Comparison of ENCODE assay signal across 8 cellular contexts in the genomic region with DNA sequence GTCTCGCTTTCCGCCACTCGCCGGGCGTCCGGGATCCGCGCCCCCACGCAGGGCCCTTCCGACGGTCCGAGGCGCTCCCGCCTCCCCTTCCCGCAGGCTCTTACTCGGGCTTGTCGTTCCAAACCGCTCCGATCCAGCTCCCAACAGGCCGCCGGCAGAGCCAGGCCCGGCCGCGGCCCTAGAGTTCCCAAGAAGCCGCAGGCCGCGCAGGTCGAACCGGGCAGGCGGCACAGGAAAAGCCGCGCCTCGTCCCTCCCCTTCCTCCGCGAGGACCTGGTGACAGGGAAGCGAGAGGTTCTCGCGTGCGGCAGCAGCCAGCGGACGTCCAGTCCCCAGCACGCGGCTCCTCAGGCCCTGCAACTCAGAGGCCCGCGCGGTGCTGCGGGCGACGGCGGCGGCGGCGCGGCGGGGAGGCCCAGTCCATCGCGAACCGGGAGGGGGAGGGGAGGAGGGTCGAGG. TPM values are rescaled to one million over a fixed set of nuclear protein-coding genes. Genes with fewer than 3 reads are reported as not detected.
DNase-seq lines count a peak whose midpoint lies in the region; ATAC-seq and TF ChIP-seq lines count a peak whose summit lies in the region.

No MANE protein-coding gene starts in this region.

- BruUV-seq in OCI-LY7 (replicated peaks; lab: Mats Ljungman, UMichigan): no TSS peak

- DNase-seq in HFF-Myc (ENCODE audit: extremely low read depth, low read depth) (no peak), OCI-LY7 (ENCODE audit: low spot score) (peak; percentile 85), naive B cell (no peak), G401 (ENCODE audit: low spot score) (no peak), COLO829 (ENCODE audit: low spot score) (no peak), EL (no peak)
- peak in 1 of 3 experiments; percentile 86 for DNase-seq in effector memory CD8-positive, alpha-beta T cell

- CTCF ChIA-PET in OCI-LY7 (lab: Charles Lee; ENCODE audit: unreplicated experiment): interaction anchor here (1.6 kb wide), 1 partner anchor 10 kb away, joined by 5 read pairs; no protein-coding TSS in a partner anchor

- H3K4me1 ChIP-seq in OCI-LY7 (ENCODE audit: insufficient read depth, low read length, poor library complexity, severe bottlenecking): peaks cover 23% of the 10 kb centered on the region

- H3K27ac ChIP-seq in OCI-LY7 (ENCODE audit: low read depth, low read length, poor library complexity, severe bottlenecking): peak overlapping the region; percentile 88

- H3K27ac Mint-ChIP-seq in effector memory CD8-positive, alpha-beta T cell: peak overlapping the region; percentile 99
- H3K27ac Mint-ChIP-seq in naive B cell: peak overlapping the region; percentile 91 to 99 (median 94)

- H3K79me2 ChIP-seq in OCI-LY7 (ENCODE audit: insufficient read depth, low read depth, low read length): peaks cover 46% of the 10 kb centered on the region

- no peaks in the 10 kb centered on the region for H3K9me3 Mint-ChIP-seq in effector memory CD8-positive, alpha-beta T cell
- H3K9me3 Mint-ChIP-seq in naive B cell: no peaks in the 10 kb centered on the region

- H2AFZ ChIP-seq in OCI-LY7 (ENCODE audit: low read length): peak overlapping the region; percentile 87

- no peaks in the 10 kb centered on the region for H3K9me3 ChIP-seq in OCI-LY7 (ENCODE audit: low read length)

- H3K27me3 Mint-ChIP-seq in effector memory CD8-positive, alpha-beta T cell: no peaks in the 10 kb centered on the region
- no peaks in the 10 kb centered on the region for H3K27me3 Mint-ChIP-seq in naive B cell

- peak overlapping the region; percentile 75 for H3K4me3 ChIP-seq in HFF-Myc (replicated peaks; ENCODE audit: low read depth, low read length)
- H3K4me3 ChIP-seq in OCI-LY7 (ENCODE audit: low read depth, low read length, poor library complexity, severe bottlenecking): peak overlapping the region; percentile 96

- H4K20me1 ChIP-seq in OCI-LY7 (ENCODE audit: insufficient read depth, low read length): peaks cover 13% of the 10 kb centered on the region

- POLR2A ChIA-PET in OCI-LY7 (lab: Charles Lee): interaction anchor here (0.5 to 2.1 kb wide), 4 partner anchors 8 to 585 kb away, joined by 3 to 7 read pairs (median 4); partner anchors contain the start of gene SCFD1

- in situ Hi-C loops in G401 (cut with HindIII; ENCODE audit: low sequenced_read_pairs): no loop called here

- peak overlapping the region; percentile 89 to 94 for H3K4me3 Mint-ChIP-seq in effector memory CD8-positive, alpha-beta T cell
- peak overlapping the region; percentile 92 to 99 (median 97) for H3K4me3 Mint-ChIP-seq in naive B cell

- peak; percentile 25 for ATAC-seq in GM18517 (IDR thresholded peaks at IDR 0.05; ENCODE audit: unreplicated experiment)
- ATAC-seq in effector memory CD8-positive, alpha-beta T cell (replicated peaks): peak; percentile 18
- ATAC-seq in naive B cell (ENCODE audit: low read depth in 2 of 2): peak; percentile 28 to 37

- H3K36me3 ChIP-seq in OCI-LY7 (ENCODE audit: insufficient read depth, low read length): peaks cover 34% of the 10 kb centered on the region

- peak overlapping the region; percentile 69 for H3K4me2 ChIP-seq in OCI-LY7 (ENCODE audit: low read length)

- no peak for TF ChIP-seq CTCF in HFF-Myc (IDR thresholded peaks at IDR 0.05; ENCODE audit: low read depth, low read length, missing control alignments)
- TF ChIP-seq CTCF in OCI-LY7 (conservative IDR thresholded peaks at IDR 0.05; ENCODE audit: low read length): no peak

- intact Hi-C loops in OCI-LY7 (cut with micrococcal nuclease; ENCODE audit: unreplicated experiment): loop anchor here (2.0 to 5.0 kb wide), 5 partner anchors 149 to 995 kb away; partner anchors contain the start of genes AP4S1, COCH, RNU6-7 and RNU6-8

- peaks cover 53% of the 10 kb centered on the region for H3K36me3 Mint-ChIP-seq in effector memory CD8-positive, alpha-beta T cell (ENCODE audit: insufficient read depth)
- H3K36me3 Mint-ChIP-seq in naive B cell: peaks cover 0 to 5% of the 10 kb centered on the region in 2 donors

- H3K9me2 ChIP-seq in OCI-LY7 (ENCODE audit: insufficient read depth, low read length): no peaks in the 10 kb centered on the region

- H3K4me1 Mint-ChIP-seq in effector memory CD8-positive, alpha-beta T cell (ENCODE audit: low read depth in 2 of 2): peaks cover 32 to 40% of the 10 kb centered on the region in 2 donors
- H3K4me1 Mint-ChIP-seq in naive B cell: peaks cover 21 to 41% (median 26%) of the 10 kb centered on the region in 3 donors

RNA-seq across cellular contexts. Expression of gene HECTD1, which starts 0.3 kb away (rescaled TPM):
- 90.3 and 119 TPM in 2 replicates for total RNA-seq in OCI-LY7 (2014; rRNA removed; shearing (Covaris generic))
- 126 and 127 TPM in 2 replicates for total RNA-seq in OCI-LY7 (2022)
- polyA plus RNA-seq in naive B cell (ENCODE audit: low read depth in 6 of 6): 10 to 100 TPM; 14.5 to 42.7 (median 35.0) TPM
- total RNA-seq in G401 (2014; rRNA removed; shearing (Covaris generic)): 52.1 and 77.8 TPM in 2 replicates
